In genomic region chr13:109357751-109358150, GRCh38 we compare ENCODE assay signal across 21 cellular contexts.
DNase-seq lines count a peak whose midpoint lies in the region; FAIRE-seq and TF ChIP-seq lines count a peak whose summit lies in the region.
"Had no signal": no experiment of that assay in that cellular context is flagged by ENCODE, and none has a peak within 500 bp of the region (broad histone marks: within the 10 kb centered on the region; RNA-seq: fewer than 3 reads in every experiment).

No MANE protein-coding gene starts in this region.

- H4K20me1 ChIP-seq in smooth muscle cell (ENCODE audit: low read depth) = no peaks in the 10 kb centered on the region

- peak; percentile 13 for DNase-seq in AG10803 (ENCODE audit: low read depth)
- peak; percentile 94 for DNase-seq in astrocyte of the hippocampus (ENCODE audit: low read depth, low spot score)
- peak; percentile 23 for DNase-seq in fibroblast of pulmonary artery (ENCODE audit: low read depth)
- DNase-seq in NCI-H2196 treated with DMSO at 0.1 percent for 48 hours (lab: John Stamatoyannopoulos, UW; ENCODE audit: unreplicated experiment) = no peak
- DNase-seq in GM19239 (ENCODE audit: insufficient read length, low spot score) = no peak
- DNase-seq in LoVo (ENCODE audit: low spot score) = no peak
- no peak for DNase-seq in smooth muscle cell (lab: John Stamatoyannopoulos, UW; ENCODE audit: unreplicated experiment)
- DNase-seq: C1 segment of cervical spinal cord; CD8-positive, alpha-beta memory T cell; DMS53; HFFc6; MM.1S; NCI-H1092; NCI-H146; NCI-H2081; NCI-H2171 treated with DMSO at 0.1 percent for 48 hours; Peyer's patch; SW 1271 had no signal

- no peaks in the 10 kb centered on the region for H3K79me2 ChIP-seq in smooth muscle cell (ENCODE audit: low read depth)

- WGBS in smooth muscle cell (ENCODE audit: low lambda C conversion rate) = 92% methylated on average over 9 of the region's 9 CpGs

- no peak overlapping the region for H3K4me3 ChIP-seq in AG10803 (ENCODE audit: low read length)
- no peak overlapping the region for H3K4me3 ChIP-seq in HUES48 (ENCODE audit: low read depth, low read length)
- no peak overlapping the region for H3K4me3 ChIP-seq in fibroblast of pulmonary artery (replicated peaks; ENCODE audit: low read depth, low read length)
- H3K4me3 ChIP-seq in smooth muscle cell = no peak overlapping the region
- H3K4me3 ChIP-seq: A549, Peyer's patch had no signal

- no peaks in the 10 kb centered on the region for H3F3A ChIP-seq in smooth muscle cell (ENCODE audit: low read depth)

- H3K9ac ChIP-seq in HUES48 (ENCODE audit: low read depth, low read length) (no peak overlapping the region), smooth muscle cell (ENCODE audit: low read depth) (no peak overlapping the region)

- H3K27me3 ChIP-seq in HUES48 (ENCODE audit: control insufficient read depth, insufficient read depth, low read length) (no peaks in the 10 kb centered on the region), smooth muscle cell (ENCODE audit: low read depth) (no peaks in the 10 kb centered on the region)
- H3K27me3 ChIP-seq: Peyer's patch had no signal

- H3K9me3 ChIP-seq in HUES48 (ENCODE audit: control insufficient read depth, insufficient read depth, low read length) = no peaks in the 10 kb centered on the region
- no peaks in the 10 kb centered on the region for H3K9me3 ChIP-seq in smooth muscle cell (replicated peaks; ENCODE audit: low read depth)
- H3K9me3 ChIP-seq: A549, Peyer's patch had no signal

- H3K27ac ChIP-seq in HUES48 (ENCODE audit: low read depth, low read length) (peak overlapping the region; percentile 4), smooth muscle cell (ENCODE audit: low read depth) (no peak overlapping the region)
- H3K27ac ChIP-seq: A549, Peyer's patch had no signal

- H3K36me3 ChIP-seq in HUES48 (ENCODE audit: control insufficient read depth, insufficient read depth, low read length) = no peaks in the 10 kb centered on the region
- no peaks in the 10 kb centered on the region for H3K36me3 ChIP-seq in smooth muscle cell (ENCODE audit: low read depth)
- H3K36me3 ChIP-seq: Peyer's patch had no signal

- TF ChIP-seq CTCF in AG10803 (conservative IDR thresholded peaks at IDR 0.05; ENCODE audit: low read length) (no peak), fibroblast of pulmonary artery (IDR thresholded peaks at IDR 0.05; ENCODE audit: low read length, missing control alignments) (no peak), smooth muscle cell (IDR thresholded peaks at IDR 0.05; ENCODE audit: borderline replicate concordance, insufficient read depth, poor library complexity, severe bottlenecking) (no peak)

- no peak overlapping the region for H3K4me2 ChIP-seq in smooth muscle cell
- H3K4me2 ChIP-seq: A549 had no signal

- no peak for FAIRE-seq in GM19239 (lab: Jason Lieb, UNC)
- FAIRE-seq: A549, GM12892 had no signal

- H3K4me1 ChIP-seq in HUES48 (ENCODE audit: control insufficient read depth, insufficient read depth, low read length) = peaks cover 12% of the 10 kb centered on the region
- H3K4me1 ChIP-seq in smooth muscle cell (ENCODE audit: low read depth) = no peaks in the 10 kb centered on the region
- H3K4me1 ChIP-seq: A549, Peyer's patch had no signal

- no peak overlapping the region for H2AFZ ChIP-seq in smooth muscle cell (ENCODE audit: low read depth)

Comparison
In these comparisons a context has a peak if more than half of its experiments do, and no peak if none do; other contexts are left out.
1. DNase-seq: peak in AG10803 (single experiment), astrocyte of the hippocampus (single experiment) and fibroblast of pulmonary artery (single experiment); none in NCI-H2196 treated with DMSO at 0.1 percent for 48 hours (single experiment), GM19239 (single experiment), LoVo (single experiment) and smooth muscle cell (single experiment).